1 cellular context compared by ENCODE assay signal in the genomic region with DNA sequence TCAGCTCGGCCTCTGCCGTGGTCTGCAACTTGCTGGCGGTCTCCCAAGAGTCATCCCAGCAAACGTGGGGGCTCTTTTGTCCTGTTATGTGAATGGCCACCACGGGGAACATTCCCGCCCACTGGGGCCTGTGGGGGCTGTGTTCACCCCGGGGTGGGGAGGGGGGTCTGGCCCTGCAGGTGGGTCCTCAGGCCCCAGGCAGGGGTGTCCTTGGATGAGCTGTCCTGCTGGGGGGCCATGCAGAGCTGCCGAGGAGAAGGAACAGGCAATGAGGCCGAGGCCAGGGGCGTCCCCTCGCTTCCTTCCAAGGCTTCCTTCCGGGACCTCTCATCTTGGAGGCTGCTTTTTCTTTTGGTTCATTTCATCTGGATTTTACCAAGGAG.
TF ChIP-seq lines count a peak whose summit lies in the region.

No MANE protein-coding gene starts in this region.

TF ChIP-seq in GM23338, 12 proteins besides CTCF, POLR2A, EP300 and RAD21 (continued from another document):
- TF ChIP-seq, protein P1, sequence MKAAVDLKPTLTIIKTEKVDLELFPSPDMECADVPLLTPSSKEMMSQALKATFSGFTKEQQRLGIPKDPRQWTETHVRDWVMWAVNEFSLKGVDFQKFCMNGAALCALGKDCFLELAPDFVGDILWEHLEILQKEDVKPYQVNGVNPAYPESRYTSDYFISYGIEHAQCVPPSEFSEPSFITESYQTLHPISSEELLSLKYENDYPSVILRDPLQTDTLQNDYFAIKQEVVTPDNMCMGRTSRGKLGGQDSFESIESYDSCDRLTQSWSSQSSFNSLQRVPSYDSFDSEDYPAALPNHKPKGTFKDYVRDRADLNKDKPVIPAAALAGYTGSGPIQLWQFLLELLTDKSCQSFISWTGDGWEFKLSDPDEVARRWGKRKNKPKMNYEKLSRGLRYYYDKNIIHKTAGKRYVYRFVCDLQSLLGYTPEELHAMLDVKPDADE (IDR thresholded peaks at IDR 0.05), result no peak
- TF ChIP-seq STAT1 (IDR thresholded peaks at IDR 0.05; ENCODE audit: unreplicated experiment) (no peak), ZNF114 (CRISPR knock-in tag; IDR thresholded peaks at IDR 0.05) (no peak), EZH2phosphoT487 (IDR thresholded peaks at IDR 0.05; ENCODE audit: unreplicated experiment) (no peak), ZNF331 (CRISPR knock-in tag; IDR thresholded peaks at IDR 0.05; ENCODE audit: low read depth) (no peak)
- TF ChIP-seq, protein P2, sequence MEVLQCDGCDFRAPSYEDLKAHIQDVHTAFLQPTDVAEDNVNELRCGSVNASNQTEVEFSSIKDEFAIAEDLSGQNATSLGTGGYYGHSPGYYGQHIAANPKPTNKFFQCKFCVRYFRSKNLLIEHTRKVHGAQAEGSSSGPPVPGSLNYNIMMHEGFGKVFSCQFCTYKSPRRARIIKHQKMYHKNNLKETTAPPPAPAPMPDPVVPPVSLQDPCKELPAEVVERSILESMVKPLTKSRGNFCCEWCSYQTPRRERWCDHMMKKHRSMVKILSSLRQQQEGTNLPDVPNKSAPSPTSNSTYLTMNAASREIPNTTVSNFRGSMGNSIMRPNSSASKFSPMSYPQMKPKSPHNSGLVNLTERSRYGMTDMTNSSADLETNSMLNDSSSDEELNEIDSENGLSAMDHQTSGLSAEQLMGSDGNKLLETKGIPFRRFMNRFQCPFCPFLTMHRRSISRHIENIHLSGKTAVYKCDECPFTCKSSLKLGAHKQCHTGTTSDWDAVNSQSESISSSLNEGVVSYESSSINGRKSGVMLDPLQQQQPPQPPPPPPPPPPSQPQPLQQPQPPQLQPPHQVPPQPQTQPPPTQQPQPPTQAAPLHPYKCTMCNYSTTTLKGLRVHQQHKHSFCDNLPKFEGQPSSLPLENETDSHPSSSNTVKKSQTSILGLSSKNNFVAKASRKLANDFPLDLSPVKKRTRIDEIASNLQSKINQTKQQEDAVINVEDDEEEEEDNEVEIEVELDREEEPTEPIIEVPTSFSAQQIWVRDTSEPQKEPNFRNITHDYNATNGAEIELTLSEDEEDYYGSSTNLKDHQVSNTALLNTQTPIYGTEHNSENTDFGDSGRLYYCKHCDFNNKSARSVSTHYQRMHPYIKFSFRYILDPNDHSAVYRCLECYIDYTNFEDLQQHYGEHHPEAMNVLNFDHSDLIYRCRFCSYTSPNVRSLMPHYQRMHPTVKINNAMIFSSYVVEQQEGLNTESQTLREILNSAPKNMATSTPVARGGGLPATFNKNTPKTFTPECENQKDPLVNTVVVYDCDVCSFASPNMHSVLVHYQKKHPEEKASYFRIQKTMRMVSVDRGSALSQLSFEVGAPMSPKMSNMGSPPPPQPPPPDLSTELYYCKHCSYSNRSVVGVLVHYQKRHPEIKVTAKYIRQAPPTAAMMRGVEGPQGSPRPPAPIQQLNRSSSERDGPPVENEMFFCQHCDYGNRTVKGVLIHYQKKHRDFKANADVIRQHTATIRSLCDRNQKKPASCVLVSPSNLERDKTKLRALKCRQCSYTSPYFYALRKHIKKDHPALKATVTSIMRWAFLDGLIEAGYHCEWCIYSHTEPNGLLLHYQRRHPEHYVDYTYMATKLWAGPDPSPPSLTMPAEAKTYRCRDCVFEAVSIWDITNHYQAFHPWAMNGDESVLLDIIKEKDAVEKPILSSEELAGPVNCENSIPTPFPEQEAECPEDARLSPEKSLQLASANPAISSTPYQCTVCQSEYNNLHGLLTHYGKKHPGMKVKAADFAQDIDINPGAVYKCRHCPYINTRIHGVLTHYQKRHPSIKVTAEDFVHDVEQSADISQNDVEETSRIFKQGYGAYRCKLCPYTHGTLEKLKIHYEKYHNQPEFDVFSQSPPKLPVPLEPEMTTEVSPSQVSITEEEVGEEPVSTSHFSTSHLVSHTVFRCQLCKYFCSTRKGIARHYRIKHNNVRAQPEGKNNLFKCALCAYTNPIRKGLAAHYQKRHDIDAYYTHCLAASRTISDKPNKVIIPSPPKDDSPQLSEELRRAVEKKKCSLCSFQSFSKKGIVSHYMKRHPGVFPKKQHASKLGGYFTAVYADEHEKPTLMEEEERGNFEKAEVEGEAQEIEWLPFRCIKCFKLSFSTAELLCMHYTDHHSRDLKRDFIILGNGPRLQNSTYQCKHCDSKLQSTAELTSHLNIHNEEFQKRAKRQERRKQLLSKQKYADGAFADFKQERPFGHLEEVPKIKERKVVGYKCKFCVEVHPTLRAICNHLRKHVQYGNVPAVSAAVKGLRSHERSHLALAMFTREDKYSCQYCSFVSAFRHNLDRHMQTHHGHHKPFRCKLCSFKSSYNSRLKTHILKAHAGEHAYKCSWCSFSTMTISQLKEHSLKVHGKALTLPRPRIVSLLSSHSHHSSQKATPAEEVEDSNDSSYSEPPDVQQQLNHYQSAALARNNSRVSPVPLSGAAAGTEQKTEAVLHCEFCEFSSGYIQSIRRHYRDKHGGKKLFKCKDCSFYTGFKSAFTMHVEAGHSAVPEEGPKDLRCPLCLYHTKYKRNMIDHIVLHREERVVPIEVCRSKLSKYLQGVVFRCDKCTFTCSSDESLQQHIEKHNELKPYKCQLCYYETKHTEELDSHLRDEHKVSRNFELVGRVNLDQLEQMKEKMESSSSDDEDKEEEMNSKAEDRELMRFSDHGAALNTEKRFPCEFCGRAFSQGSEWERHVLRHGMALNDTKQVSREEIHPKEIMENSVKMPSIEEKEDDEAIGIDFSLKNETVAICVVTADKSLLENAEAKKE (CRISPR knock-in tag; IDR thresholded peaks at IDR 0.05), result no peak
